ENCODE assay signal across 19 cellular contexts in the genomic region with DNA sequence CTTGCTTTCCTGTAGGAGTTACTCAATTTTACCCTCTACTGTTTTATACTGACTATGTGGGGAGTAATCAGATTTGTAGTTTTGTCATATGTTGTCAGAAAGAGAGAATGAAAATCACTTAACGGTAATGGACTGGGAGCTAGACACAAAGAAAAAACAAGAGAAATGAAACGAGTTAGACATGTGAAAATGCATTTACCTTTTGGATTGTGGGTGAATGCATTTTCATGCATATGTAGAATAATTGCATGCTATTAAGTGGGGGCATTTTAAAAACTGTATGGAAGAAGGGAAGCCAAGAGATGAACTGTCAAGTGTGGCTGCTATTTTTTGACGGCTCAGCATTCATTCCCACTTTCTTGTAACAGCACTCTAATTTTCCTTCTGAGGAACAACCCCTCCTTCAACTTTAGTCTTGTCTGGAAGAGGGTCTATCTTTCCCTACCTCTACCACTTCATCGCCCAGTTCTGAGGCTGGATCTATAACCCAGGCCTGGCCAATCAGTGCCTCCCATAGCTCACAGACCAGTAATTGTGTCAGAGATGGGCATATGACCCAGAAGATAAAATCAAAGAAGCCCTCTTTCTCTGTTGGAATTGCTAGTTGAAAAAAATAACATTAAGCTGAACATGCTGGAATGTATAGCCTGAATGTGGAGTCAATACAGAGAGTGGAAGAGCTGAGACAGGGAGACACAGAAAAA.
"Had no signal": no experiment of that assay in that cellular context is flagged by ENCODE, and none has a peak within 500 bp of the region (broad histone marks: within the 10 kb centered on the region; RNA-seq: fewer than 3 reads in every experiment).

No MANE protein-coding gene starts in this region.

- ATAC-seq: left colon; natural killer cell treated with Interleukin-12 subunit alpha and Interleukin-12 subunit beta and Interleukin-15 and Interleukin-18, amount 100 ng/mL, for 72 hours; stimulated activated naive CD8-positive, alpha-beta T cell treated with anti-CD3 and anti-CD28 coated beads, Interleukin-15, Interleukin-2, amounts not matched to agents 100 U/mL and 50 U/mL, for 24 hours had no signal

- H3K4me1 ChIP-seq: tibial artery had no signal

- H3K9me3 ChIP-seq: sigmoid colon, spleen, tibial artery had no signal

- DNase-seq: activated CD4-positive, alpha-beta memory T cell treated with anti-CD3 and anti-CD28 coated beads for 36 hours; activated CD4-positive, alpha-beta T cell treated with anti-CD3 and anti-CD28 coated beads for 48 hours; activated naive CD4-positive, alpha-beta T cell treated with Interleukin-2 at 50 U/mL for 16 hours; activated naive CD8-positive, alpha-beta T cell treated with anti-CD3 and anti-CD28 coated beads for 36 hours; activated T-cell treated with anti-CD3 and anti-CD28 coated beads, Interleukin-2, amount 50 U/mL, for 48 hours; amniotic stem cell; cortex of kidney; left colon; midbrain; posterior cingulate gyrus; sigmoid colon; spleen; stimulated activated CD4-positive, alpha-beta T cell treated with anti-CD3 and anti-CD28 coated beads, Interleukin-4, amount 100 ng/mL, for 24 hours; stimulated activated naive CD8-positive, alpha-beta T cell treated with anti-CD3 and anti-CD28 coated beads, Interleukin-15, Interleukin-2, amounts not matched to agents 100 U/mL and 50 U/mL, for 24 hours; tibial artery had no signal

- H3K4me3 ChIP-seq: sigmoid colon, spleen, tibial artery had no signal

- H3K27ac ChIP-seq: epithelial cell of prostate, sigmoid colon, tibial artery had no signal

- H3K36me3 ChIP-seq: sigmoid colon, spleen, tibial artery had no signal

- FAIRE-seq: bronchial epithelial cell, keratinocyte had no signal

- H3K27me3 ChIP-seq: sigmoid colon, tibial artery had no signal
